Comparison of ENCODE assay signal across 1 cellular context in the genomic region with DNA sequence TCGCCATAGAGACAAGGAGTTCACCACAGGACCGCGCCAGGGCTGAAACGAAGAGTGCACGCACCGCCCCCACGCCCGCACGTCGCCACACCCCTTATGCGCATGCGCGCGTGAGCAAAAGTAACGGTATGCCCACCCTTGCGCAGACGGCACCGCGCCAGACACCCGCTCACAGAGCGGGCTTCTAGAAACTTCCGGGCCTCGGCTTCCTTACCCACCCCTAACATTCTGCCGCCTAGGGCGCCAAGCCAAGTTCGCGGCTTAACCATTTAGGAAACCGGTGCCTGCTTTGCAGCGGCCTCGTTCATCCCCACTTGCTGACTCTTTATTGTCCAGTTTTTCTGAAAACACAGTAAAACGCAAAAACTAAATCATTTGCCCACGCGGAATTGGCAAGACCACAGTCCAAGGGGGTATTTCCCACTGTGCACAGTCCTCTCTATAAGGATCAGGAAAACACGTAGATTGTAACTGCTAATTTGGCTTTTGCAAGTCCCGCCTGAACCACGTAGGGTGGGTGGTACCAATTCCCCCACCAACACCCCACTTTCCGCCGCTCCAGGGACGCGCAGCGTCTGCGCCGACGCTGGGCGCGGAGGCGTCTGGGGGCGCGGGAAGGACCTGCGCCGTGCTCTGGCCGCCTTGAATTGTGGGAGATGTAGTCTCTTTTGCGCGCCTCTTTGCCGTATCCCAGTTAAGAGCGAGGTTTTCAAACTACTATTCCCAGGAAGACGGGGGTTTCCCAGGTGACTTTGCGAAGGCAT.
TF ChIP-seq lines count a peak whose summit lies in the region.

Gene FBXO15 (minus strand): TSS at position 56 of the 764 bp plus-strand sequence. CDS start 49 bp downstream, at position 7.
A gene with protein sequence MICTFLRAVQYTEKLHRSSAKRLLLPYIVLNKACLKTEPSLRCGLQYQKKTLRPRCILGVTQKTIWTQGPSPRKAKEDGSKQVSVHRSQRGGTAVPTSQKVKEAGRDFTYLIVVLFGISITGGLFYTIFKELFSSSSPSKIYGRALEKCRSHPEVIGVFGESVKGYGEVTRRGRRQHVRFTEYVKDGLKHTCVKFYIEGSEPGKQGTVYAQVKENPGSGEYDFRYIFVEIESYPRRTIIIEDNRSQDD (plus strand): TSS at position 745 of the 764 bp plus-strand sequence. CDS start 286 bp downstream, outside the sequence.

TF ChIP-seq in HepG2, 621 proteins besides CTCF, POLR2A, EP300 and RAD21 (continued from another document and continues in another):
- TF ChIP-seq, protein P1, sequence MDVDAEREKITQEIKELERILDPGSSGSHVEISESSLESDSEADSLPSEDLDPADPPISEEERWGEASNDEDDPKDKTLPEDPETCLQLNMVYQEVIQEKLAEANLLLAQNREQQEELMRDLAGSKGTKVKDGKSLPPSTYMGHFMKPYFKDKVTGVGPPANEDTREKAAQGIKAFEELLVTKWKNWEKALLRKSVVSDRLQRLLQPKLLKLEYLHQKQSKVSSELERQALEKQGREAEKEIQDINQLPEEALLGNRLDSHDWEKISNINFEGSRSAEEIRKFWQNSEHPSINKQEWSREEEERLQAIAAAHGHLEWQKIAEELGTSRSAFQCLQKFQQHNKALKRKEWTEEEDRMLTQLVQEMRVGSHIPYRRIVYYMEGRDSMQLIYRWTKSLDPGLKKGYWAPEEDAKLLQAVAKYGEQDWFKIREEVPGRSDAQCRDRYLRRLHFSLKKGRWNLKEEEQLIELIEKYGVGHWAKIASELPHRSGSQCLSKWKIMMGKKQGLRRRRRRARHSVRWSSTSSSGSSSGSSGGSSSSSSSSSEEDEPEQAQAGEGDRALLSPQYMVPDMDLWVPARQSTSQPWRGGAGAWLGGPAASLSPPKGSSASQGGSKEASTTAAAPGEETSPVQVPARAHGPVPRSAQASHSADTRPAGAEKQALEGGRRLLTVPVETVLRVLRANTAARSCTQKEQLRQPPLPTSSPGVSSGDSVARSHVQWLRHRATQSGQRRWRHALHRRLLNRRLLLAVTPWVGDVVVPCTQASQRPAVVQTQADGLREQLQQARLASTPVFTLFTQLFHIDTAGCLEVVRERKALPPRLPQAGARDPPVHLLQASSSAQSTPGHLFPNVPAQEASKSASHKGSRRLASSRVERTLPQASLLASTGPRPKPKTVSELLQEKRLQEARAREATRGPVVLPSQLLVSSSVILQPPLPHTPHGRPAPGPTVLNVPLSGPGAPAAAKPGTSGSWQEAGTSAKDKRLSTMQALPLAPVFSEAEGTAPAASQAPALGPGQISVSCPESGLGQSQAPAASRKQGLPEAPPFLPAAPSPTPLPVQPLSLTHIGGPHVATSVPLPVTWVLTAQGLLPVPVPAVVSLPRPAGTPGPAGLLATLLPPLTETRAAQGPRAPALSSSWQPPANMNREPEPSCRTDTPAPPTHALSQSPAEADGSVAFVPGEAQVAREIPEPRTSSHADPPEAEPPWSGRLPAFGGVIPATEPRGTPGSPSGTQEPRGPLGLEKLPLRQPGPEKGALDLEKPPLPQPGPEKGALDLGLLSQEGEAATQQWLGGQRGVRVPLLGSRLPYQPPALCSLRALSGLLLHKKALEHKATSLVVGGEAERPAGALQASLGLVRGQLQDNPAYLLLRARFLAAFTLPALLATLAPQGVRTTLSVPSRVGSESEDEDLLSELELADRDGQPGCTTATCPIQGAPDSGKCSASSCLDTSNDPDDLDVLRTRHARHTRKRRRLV (CRISPR knock-in tag; IDR thresholded peaks at IDR 0.05) = no peak; the same call in 1 of the 2 replicates
- TF ChIP-seq NR3C1 (CRISPR knock-in tag; IDR thresholded peaks at IDR 0.05) (no peak), TP53 (CRISPR knock-in tag; conservative IDR thresholded peaks at IDR 0.05) (no peak; the same call in 1 of the 2 replicates), ZNF124 (CRISPR knock-in tag; IDR thresholded peaks at IDR 0.05) (no peak; the same call in 1 of the 2 replicates), MBNL3 (CRISPR knock-in tag; conservative IDR thresholded peaks at IDR 0.05) (no peak), NR1H2 (CRISPR knock-in tag; IDR thresholded peaks at IDR 0.05; ENCODE audit: borderline replicate concordance, low read depth) (no peak), LCORL (IDR thresholded peaks at IDR 0.05) (no peak), LCORL (CRISPR knock-in tag; IDR thresholded peaks at IDR 0.05) (no peak; the same call in 1 of the 2 replicates), ZNF670 (CRISPR knock-in tag; IDR thresholded peaks at IDR 0.05; ENCODE audit: borderline replicate concordance) (peak; percentile 78; the same call in 1 of the 2 replicates), HMG20A (CRISPR knock-in tag; IDR thresholded peaks at IDR 0.05; ENCODE audit: borderline replicate concordance) (no peak), ZBTB8A (CRISPR knock-in tag; IDR thresholded peaks at IDR 0.05; ENCODE audit: borderline replicate concordance, low read depth) (no peak), U2AF1 (optimal IDR thresholded peaks at IDR 0.05; ENCODE audit: low read depth, low read length) (no peak), ZNF747 (CRISPR knock-in tag; IDR thresholded peaks at IDR 0.05; ENCODE audit: borderline replicate concordance) (peak; percentile 78), PPARG (CRISPR knock-in tag; conservative IDR thresholded peaks at IDR 0.05) (peak; percentile 21; the same call in 1 of the 2 replicates), ZNF720 (CRISPR knock-in tag; IDR thresholded peaks at IDR 0.05) (no peak), AGO2 (optimal IDR thresholded peaks at IDR 0.05; ENCODE audit: low read depth, low read length) (peak; percentile 76), ZNF3 (CRISPR knock-in tag; IDR thresholded peaks at IDR 0.05) (no peak), ZMYM2 (CRISPR knock-in tag; IDR thresholded peaks at IDR 0.05) (peak; percentile 79), TAF1 (CRISPR knock-in tag; IDR thresholded peaks at IDR 0.05) (peak; percentile 66), TCF7 (IDR thresholded peaks at IDR 0.05; ENCODE audit: low read depth) (no peak), HES4 (CRISPR knock-in tag; IDR thresholded peaks at IDR 0.05; ENCODE audit: borderline replicate concordance) (peak; percentile 89), ZBTB37 (CRISPR knock-in tag; IDR thresholded peaks at IDR 0.05) (no peak), ZNF577 (CRISPR knock-in tag; IDR thresholded peaks at IDR 0.05; ENCODE audit: borderline replicate concordance, low read depth) (no peak), ZNF317 (CRISPR knock-in tag; IDR thresholded peaks at IDR 0.05) (no peak; the same call in 1 of the 2 replicates), ZNF138 (CRISPR knock-in tag; IDR thresholded peaks at IDR 0.05; ENCODE audit: low read depth) (peak; percentile 87), SP4 (CRISPR knock-in tag; IDR thresholded peaks at IDR 0.05) (no peak)
- TF ChIP-seq, protein P2, sequence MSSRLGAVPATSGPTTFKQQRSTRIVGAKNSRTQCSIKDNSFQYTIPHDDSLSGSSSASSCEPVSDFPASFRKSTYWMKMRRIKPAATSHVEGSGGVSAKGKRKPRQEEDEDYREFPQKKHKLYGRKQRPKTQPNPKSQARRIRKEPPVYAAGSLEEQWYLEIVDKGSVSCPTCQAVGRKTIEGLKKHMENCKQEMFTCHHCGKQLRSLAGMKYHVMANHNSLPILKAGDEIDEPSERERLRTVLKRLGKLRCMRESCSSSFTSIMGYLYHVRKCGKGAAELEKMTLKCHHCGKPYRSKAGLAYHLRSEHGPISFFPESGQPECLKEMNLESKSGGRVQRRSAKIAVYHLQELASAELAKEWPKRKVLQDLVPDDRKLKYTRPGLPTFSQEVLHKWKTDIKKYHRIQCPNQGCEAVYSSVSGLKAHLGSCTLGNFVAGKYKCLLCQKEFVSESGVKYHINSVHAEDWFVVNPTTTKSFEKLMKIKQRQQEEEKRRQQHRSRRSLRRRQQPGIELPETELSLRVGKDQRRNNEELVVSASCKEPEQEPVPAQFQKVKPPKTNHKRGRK (CRISPR knock-in tag; IDR thresholded peaks at IDR 0.05) = no peak
- TF ChIP-seq, protein P3, sequence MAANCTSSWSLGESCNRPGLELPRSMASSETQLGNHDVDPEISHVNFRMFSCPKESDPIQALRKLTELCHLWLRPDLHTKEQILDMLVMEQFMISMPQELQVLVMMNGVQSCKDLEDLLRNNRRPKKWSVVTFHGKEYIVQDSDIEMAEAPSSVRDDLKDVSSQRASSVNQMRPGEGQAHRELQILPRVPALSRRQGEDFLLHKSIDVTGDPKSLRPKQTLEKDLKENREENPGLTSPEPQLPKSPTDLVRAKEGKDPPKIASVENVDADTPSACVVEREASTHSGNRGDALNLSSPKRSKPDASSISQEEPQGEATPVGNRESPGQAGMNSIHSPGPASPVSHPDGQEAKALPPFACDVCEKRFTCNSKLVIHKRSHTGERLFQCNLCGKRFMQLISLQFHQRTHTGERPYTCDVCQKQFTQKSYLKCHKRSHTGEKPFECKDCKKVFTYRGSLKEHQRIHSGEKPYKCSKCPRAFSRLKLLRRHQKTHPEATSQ (CRISPR knock-in tag; IDR thresholded peaks at IDR 0.05; ENCODE audit: borderline replicate concordance) = 0 out of 2 replicates have a peak, but pooled peaks have one; percentile 20
- TF ChIP-seq, protein P4, sequence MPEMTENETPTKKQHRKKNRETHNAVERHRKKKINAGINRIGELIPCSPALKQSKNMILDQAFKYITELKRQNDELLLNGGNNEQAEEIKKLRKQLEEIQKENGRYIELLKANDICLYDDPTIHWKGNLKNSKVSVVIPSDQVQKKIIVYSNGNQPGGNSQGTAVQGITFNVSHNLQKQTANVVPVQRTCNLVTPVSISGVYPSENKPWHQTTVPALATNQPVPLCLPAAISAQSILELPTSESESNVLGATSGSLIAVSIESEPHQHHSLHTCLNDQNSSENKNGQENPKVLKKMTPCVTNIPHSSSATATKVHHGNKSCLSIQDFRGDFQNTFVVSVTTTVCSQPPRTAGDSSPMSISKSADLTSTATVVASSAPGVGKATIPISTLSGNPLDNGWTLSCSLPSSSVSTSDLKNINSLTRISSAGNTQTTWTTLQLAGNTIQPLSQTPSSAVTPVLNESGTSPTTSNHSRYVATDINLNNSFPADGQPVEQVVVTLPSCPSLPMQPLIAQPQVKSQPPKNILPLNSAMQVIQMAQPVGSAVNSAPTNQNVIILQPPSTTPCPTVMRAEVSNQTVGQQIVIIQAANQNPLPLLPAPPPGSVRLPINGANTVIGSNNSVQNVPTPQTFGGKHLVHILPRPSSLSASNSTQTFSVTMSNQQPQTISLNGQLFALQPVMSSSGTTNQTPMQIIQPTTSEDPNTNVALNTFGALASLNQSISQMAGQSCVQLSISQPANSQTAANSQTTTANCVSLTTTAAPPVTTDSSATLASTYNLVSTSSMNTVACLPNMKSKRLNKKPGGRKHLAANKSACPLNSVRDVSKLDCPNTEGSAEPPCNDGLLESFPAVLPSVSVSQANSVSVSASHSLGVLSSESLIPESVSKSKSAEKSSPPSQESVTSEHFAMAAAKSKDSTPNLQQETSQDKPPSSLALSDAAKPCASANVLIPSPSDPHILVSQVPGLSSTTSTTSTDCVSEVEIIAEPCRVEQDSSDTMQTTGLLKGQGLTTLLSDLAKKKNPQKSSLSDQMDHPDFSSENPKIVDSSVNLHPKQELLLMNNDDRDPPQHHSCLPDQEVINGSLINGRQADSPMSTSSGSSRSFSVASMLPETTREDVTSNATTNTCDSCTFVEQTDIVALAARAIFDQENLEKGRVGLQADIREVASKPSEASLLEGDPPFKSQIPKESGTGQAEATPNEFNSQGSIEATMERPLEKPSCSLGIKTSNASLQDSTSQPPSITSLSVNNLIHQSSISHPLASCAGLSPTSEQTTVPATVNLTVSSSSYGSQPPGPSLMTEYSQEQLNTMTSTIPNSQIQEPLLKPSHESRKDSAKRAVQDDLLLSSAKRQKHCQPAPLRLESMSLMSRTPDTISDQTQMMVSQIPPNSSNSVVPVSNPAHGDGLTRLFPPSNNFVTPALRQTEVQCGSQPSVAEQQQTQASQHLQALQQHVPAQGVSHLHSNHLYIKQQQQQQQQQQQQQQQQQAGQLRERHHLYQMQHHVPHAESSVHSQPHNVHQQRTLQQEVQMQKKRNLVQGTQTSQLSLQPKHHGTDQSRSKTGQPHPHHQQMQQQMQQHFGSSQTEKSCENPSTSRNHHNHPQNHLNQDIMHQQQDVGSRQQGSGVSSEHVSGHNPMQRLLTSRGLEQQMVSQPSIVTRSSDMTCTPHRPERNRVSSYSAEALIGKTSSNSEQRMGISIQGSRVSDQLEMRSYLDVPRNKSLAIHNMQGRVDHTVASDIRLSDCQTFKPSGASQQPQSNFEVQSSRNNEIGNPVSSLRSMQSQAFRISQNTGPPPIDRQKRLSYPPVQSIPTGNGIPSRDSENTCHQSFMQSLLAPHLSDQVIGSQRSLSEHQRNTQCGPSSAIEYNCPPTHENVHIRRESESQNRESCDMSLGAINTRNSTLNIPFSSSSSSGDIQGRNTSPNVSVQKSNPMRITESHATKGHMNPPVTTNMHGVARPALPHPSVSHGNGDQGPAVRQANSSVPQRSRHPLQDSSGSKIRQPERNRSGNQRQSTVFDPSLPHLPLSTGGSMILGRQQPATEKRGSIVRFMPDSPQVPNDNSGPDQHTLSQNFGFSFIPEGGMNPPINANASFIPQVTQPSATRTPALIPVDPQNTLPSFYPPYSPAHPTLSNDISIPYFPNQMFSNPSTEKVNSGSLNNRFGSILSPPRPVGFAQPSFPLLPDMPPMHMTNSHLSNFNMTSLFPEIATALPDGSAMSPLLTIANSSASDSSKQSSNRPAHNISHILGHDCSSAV (CRISPR knock-in tag; IDR thresholded peaks at IDR 0.05; ENCODE audit: borderline replicate concordance) = no peak
- TF ChIP-seq, protein P5, sequence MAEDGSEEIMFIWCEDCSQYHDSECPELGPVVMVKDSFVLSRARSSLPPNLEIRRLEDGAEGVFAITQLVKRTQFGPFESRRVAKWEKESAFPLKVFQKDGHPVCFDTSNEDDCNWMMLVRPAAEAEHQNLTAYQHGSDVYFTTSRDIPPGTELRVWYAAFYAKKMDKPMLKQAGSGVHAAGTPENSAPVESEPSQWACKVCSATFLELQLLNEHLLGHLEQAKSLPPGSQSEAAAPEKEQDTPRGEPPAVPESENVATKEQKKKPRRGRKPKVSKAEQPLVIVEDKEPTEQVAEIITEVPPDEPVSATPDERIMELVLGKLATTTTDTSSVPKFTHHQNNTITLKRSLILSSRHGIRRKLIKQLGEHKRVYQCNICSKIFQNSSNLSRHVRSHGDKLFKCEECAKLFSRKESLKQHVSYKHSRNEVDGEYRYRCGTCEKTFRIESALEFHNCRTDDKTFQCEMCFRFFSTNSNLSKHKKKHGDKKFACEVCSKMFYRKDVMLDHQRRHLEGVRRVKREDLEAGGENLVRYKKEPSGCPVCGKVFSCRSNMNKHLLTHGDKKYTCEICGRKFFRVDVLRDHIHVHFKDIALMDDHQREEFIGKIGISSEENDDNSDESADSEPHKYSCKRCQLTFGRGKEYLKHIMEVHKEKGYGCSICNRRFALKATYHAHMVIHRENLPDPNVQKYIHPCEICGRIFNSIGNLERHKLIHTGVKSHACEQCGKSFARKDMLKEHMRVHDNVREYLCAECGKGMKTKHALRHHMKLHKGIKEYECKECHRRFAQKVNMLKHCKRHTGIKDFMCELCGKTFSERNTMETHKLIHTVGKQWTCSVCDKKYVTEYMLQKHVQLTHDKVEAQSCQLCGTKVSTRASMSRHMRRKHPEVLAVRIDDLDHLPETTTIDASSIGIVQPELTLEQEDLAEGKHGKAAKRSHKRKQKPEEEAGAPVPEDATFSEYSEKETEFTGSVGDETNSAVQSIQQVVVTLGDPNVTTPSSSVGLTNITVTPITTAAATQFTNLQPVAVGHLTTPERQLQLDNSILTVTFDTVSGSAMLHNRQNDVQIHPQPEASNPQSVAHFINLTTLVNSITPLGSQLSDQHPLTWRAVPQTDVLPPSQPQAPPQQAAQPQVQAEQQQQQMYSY (CRISPR knock-in tag; IDR thresholded peaks at IDR 0.05) = peak; percentile 64; the same call in 1 of the 2 replicates
